In the genomic region with DNA sequence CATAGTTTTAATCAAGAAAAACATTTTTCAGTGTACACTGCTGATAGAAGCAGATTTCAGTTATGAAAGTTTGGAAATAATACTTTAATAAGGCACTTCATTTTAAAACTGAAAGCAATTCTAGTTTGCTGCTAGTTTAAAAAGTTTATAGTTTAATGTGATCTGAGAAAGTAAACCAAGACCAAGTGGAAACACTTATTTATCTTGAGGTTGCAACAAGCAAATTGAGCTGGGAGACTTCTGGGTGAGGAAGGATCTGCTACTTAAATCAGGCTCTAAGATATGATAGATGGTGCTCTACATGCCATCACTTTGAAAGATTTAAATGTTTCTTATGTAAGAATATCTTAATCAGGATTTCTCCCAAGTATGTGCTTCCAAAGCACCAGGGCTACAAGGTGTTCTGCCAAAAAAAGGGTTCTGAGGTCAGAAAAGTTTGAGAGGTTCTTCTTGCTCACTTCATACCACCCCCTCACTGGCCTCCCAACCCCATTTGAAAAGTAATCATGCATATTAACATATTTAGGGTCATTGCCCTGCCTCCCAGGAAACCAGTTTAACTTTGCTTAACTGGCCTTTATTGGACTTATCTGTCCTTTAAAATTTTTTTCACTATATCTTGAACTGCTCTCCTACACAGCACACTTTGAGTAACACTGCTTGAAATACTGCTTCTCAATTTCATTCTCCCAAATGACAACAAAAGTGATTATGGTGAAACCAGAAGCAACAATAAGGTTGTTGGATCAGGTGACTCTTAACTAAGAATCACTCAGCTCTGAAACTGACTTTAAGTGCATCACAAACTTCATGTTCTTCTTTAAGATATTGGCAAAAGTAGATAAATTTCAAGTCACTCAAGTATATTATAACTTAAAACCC, we compare ENCODE assay signal across 13 cellular contexts. TPM values are rescaled to one million over a fixed set of nuclear protein-coding genes. Genes with fewer than 3 reads are reported as not detected.
A peak's percentile ranks its signal among the peaks of the same experiment; 100 is the strongest.
DNase-seq lines count a peak whose midpoint lies in the region; ATAC-seq lines count a peak whose summit lies in the region.
"Had no signal": no experiment of that assay in that cellular context is flagged by ENCODE, and none has a peak within 500 bp of the region (broad histone marks: within the 10 kb centered on the region; RNA-seq: fewer than 3 reads in every experiment).

No MANE protein-coding gene starts in this region.

- H3K36me3 ChIP-seq in HUES48 (ENCODE audit: control insufficient read depth, insufficient read depth, low read length) = no peaks in the 10 kb centered on the region

- peaks cover 29% of the 10 kb centered on the region for H3K4me1 ChIP-seq in HUES48 (ENCODE audit: control insufficient read depth, insufficient read depth, low read length)

- H3K27me3 ChIP-seq in HUES48 (ENCODE audit: control insufficient read depth, insufficient read depth, low read length) = no peaks in the 10 kb centered on the region

- H3K27ac ChIP-seq in HUES48 (ENCODE audit: low read depth, low read length) (peak overlapping the region; percentile 4), temporal lobe (ENCODE audit: low read depth, low read length) (peak overlapping the region; percentile 13)

- intact Hi-C loops in left cardiac atrium (cut with DNase I) (no loop called here), head of caudate nucleus (cut with DNase I) (no loop called here)

- ATAC-seq in GM19372 (IDR thresholded peaks at IDR 0.05; ENCODE audit: low read depth, unreplicated experiment) (peak; percentile 33), left cardiac atrium (peak; percentile 23 to 44), GM19035 (IDR thresholded peaks at IDR 0.05; ENCODE audit: unreplicated experiment) (no peak)
- ATAC-seq: CD8-positive, alpha-beta T cell; mucosa of descending colon had no signal

- H3K9ac ChIP-seq in HUES48 (ENCODE audit: low read depth, low read length) = no peak overlapping the region

- DNase-seq in left cardiac atrium (no peak), NCI-H1048 (lab: John Stamatoyannopoulos, UW) (no peak), head of caudate nucleus (no peak), SIG-M5 treated with dmso at 0.1 percent for 504 hours (lab: John Stamatoyannopoulos, UW; ENCODE audit: unreplicated experiment) (no peak)
- DNase-seq: activated T-cell treated with anti-CD3 and anti-CD28 coated beads, Interleukin-2, amount 50 U/mL, for 1 hour; aorta; CD8-positive, alpha-beta T cell; mucosa of descending colon; NCI-H2029 had no signal

- H3K9me3 ChIP-seq in HUES48 (ENCODE audit: control insufficient read depth, insufficient read depth, low read length) = no peaks in the 10 kb centered on the region
- H3K9me3 ChIP-seq: mucosa of descending colon had no signal

- no peak overlapping the region for H3K4me3 ChIP-seq in HUES48 (ENCODE audit: low read depth, low read length)
- H3K4me3 ChIP-seq: mucosa of descending colon had no signal

RNA-seq across cellular contexts. Expression of a gene that starts 15.5 kb away (rescaled TPM):
- 10 to 100 TPM; 16.9 to 17.3 TPM for total RNA-seq in left cardiac atrium
- total RNA-seq in temporal lobe = 41.1 TPM
